In genomic region chr2:136219341-136219740, GRCh38 we compare ENCODE assay signal across 16 cellular contexts.
DNase-seq lines count a peak whose midpoint lies in the region; ATAC-seq, FAIRE-seq and TF ChIP-seq lines count a peak whose summit lies in the region.
"Had no signal": no experiment of that assay in that cellular context is flagged by ENCODE, and none has a peak within 500 bp of the region (broad histone marks: within the 10 kb centered on the region; RNA-seq: fewer than 3 reads in every experiment).

No MANE protein-coding gene starts in this region.

- H3K4me3 ChIP-seq in HepG2 (replicated peaks in 1 of 3; ENCODE audit: insufficient read depth in 1 of 3, low read depth in 2 of 3, low read length in 3 of 3) (no peak overlapping the region), right lobe of liver (no peak overlapping the region), esophagus muscularis mucosa (no peak overlapping the region)
- H3K4me3 ChIP-seq: A549; BLaER1 treated with 17β-estradiol and CSF1 and Interleukin-3, amounts not matched to agents 10 nM and 100 nM had no signal

- H3K14ac ChIP-seq in H9 (ENCODE audit: insufficient read depth, low read length) = no peak overlapping the region

- H3K4me1 ChIP-seq in HepG2 (ENCODE audit: insufficient read depth, low read length) (no peaks in the 10 kb centered on the region), right lobe of liver (peaks cover 0 to 4% (median 0%) of the 10 kb centered on the region in 4 donors), esophagus muscularis mucosa (no peaks in the 10 kb centered on the region), H9 (ENCODE audit: insufficient read depth, low read length) (no peaks in the 10 kb centered on the region)
- H3K4me1 ChIP-seq: A549 had no signal

- H3K9me3 ChIP-seq in HepG2 (ENCODE audit: low read length) (no peaks in the 10 kb centered on the region), right lobe of liver (no peaks in the 10 kb centered on the region), esophagus muscularis mucosa (no peaks in the 10 kb centered on the region), H9 (ENCODE audit: control insufficient read depth, low read depth, low read length) (no peaks in the 10 kb centered on the region)
- H3K9me3 ChIP-seq: A549; BLaER1 treated with 17β-estradiol and CSF1 and Interleukin-3, amounts not matched to agents 10 nM and 100 nM had no signal

- DNase-seq in HepG2 (ENCODE audit: low spot score) (no peak), right lobe of liver (no peak), esophagus muscularis mucosa (ENCODE audit: extremely low spot score) (peak; percentile 50), nephron progenitor cell (no peak), H9 (no peak)
- DNase-seq: Calu3; CD8-positive, alpha-beta T cell; DMS79 treated with DMSO at 0.1 percent for 48 hours; GOT3; H7 had no signal

- H3K9ac ChIP-seq in HepG2 (ENCODE audit: insufficient read depth, low read depth, low read length) (no peak overlapping the region), H9 (ENCODE audit: extremely low read depth, insufficient read length, low read length) (no peak overlapping the region)
- H3K9ac ChIP-seq: BLaER1 treated with 17β-estradiol and CSF1 and Interleukin-3, amounts not matched to agents 10 nM and 100 nM had no signal

- H3K36me3 ChIP-seq in HepG2 (replicated peaks in 1 of 2; ENCODE audit: control insufficient read depth in 1 of 2, insufficient read depth in 2 of 2, low read length in 2 of 2) = no peaks in the 10 kb centered on the region
- H3K36me3 ChIP-seq in right lobe of liver = no peaks in the 10 kb centered on the region
- no peaks in the 10 kb centered on the region for H3K36me3 ChIP-seq in esophagus muscularis mucosa
- H3K36me3 ChIP-seq: BLaER1 treated with 17β-estradiol and CSF1 and Interleukin-3, amounts not matched to agents 10 nM and 100 nM had no signal

- H2BK20ac ChIP-seq in H9 (ENCODE audit: low read depth, low read length, poor library complexity, severe bottlenecking) = no peak overlapping the region

- H3K27ac Mint-ChIP-seq in nephron progenitor cell = peak overlapping the region; percentile 36
- no peak overlapping the region for H3K27ac Mint-ChIP-seq in H9

- no peak overlapping the region for H3K4ac ChIP-seq in H9 (ENCODE audit: low read depth, low read length)

- H4K5ac ChIP-seq in H9 (ENCODE audit: insufficient read length, low read depth, low read length) = no peak overlapping the region

- no peak overlapping the region for H3K4me2 ChIP-seq in HepG2 (ENCODE audit: low read depth, low read length)
- H3K4me2 ChIP-seq in H9 (ENCODE audit: insufficient read depth, insufficient read length, low read length) = no peak overlapping the region
- H3K4me2 ChIP-seq: A549 had no signal

- H3K79me1 ChIP-seq in H9 (ENCODE audit: insufficient read depth, low read depth, low read length, poor library complexity, severe bottlenecking) = no peaks in the 10 kb centered on the region

- H2BK15ac ChIP-seq in H9 (ENCODE audit: low read depth, low read length) = no peak overlapping the region

- TF ChIP-seq POLR2A in HepG2 (IDR thresholded peaks at IDR 0.05; ENCODE audit: insufficient read depth in 1 of 2, low read depth in 2 of 2, low read length in 2 of 2) (no peak), right lobe of liver (IDR thresholded peaks at IDR 0.05) (no peak), esophagus muscularis mucosa (IDR thresholded peaks at IDR 0.05; ENCODE audit: low read depth) (no peak)

- in situ Hi-C loops in HepG2 (cut with HindIII; ENCODE audit: extremely low pct_ligation_motif_present, low pct_unique_long_range_greater_than_20kb) = no loop called here

- TF ChIP-seq CTCF in HepG2 (CRISPR knock-in tag; IDR thresholded peaks at IDR 0.05) (no peak), right lobe of liver (IDR thresholded peaks at IDR 0.05) (no peak), esophagus muscularis mucosa (IDR thresholded peaks at IDR 0.05) (no peak), nephron progenitor cell (IDR thresholded peaks at IDR 0.05) (no peak), H9 (conservative IDR thresholded peaks at IDR 0.05) (no peak)

- H2BK12ac ChIP-seq in H9 (ENCODE audit: insufficient read length, low read depth, low read length) = no peak overlapping the region

- H3K79me2 ChIP-seq in HepG2 (ENCODE audit: insufficient read depth, low read length) (no peaks in the 10 kb centered on the region), H9 (ENCODE audit: insufficient read depth, low read length) (no peaks in the 10 kb centered on the region)

- no peak overlapping the region for H4K91ac ChIP-seq in H9 (ENCODE audit: insufficient read length, low read depth, low read length)

- no peak overlapping the region for H3K23ac ChIP-seq in H9 (ENCODE audit: insufficient read length, low read depth, low read length)

- no peaks in the 10 kb centered on the region for H3K23me2 ChIP-seq in H9 (ENCODE audit: insufficient read length, low read depth, low read length, poor library complexity, severe bottlenecking)

- H2BK5ac ChIP-seq in H9 (ENCODE audit: insufficient read length, low read length) = no peak overlapping the region

- H2AFZ ChIP-seq in HepG2 (ENCODE audit: low read length) = no peak overlapping the region
- H2AFZ ChIP-seq in H9 (ENCODE audit: low read length) = no peak overlapping the region

- no peak for TF ChIP-seq RAD21 in HepG2 (CRISPR knock-in tag; IDR thresholded peaks at IDR 0.05)

- no peaks in the 10 kb centered on the region for H3K36me3 Mint-ChIP-seq in nephron progenitor cell (ENCODE audit: low read depth)
- H3K36me3 Mint-ChIP-seq in H9 (ENCODE audit: insufficient read depth in 1 of 3, low read depth in 3 of 3) = no peaks in the 10 kb centered on the region
- H3K36me3 Mint-ChIP-seq: CD8-positive, alpha-beta T cell had no signal

- intact Hi-C loops in HepG2 (cut with micrococcal nuclease; ENCODE audit: unreplicated experiment) = no loop called here
- intact Hi-C loops in right lobe of liver (cut with DNase I) = no loop called here
- intact Hi-C loops in esophagus muscularis mucosa (cut with DNase I) = no loop called here

- H3K18ac ChIP-seq in H9 (ENCODE audit: insufficient read length, low read depth, low read length) = no peak overlapping the region

- no peaks in the 10 kb centered on the region for H3K27me3 ChIP-seq in HepG2 (ENCODE audit: control insufficient read depth in 1 of 2, insufficient read depth in 2 of 2, low read length in 2 of 2)
- no peaks in the 10 kb centered on the region for H3K27me3 ChIP-seq in right lobe of liver
- H3K27me3 ChIP-seq in esophagus muscularis mucosa = no peaks in the 10 kb centered on the region
- H3K27me3 ChIP-seq in H9 (ENCODE audit: insufficient read depth, low read length) = no peaks in the 10 kb centered on the region
- H3K27me3 ChIP-seq: BLaER1 treated with 17β-estradiol and CSF1 and Interleukin-3, amounts not matched to agents 10 nM and 100 nM had no signal

- no peak overlapping the region for H2AK5ac ChIP-seq in H9 (ENCODE audit: insufficient read length, low read length)

- peaks cover 3% of the 10 kb centered on the region for H3K27me3 Mint-ChIP-seq in nephron progenitor cell (ENCODE audit: low read depth, poor library complexity)
- peaks cover 2% of the 10 kb centered on the region for H3K27me3 Mint-ChIP-seq in H9 (ENCODE audit: low read depth)

- H3K4me3 Mint-ChIP-seq in nephron progenitor cell (no peak overlapping the region), H9 (no peak overlapping the region)
- H3K4me3 Mint-ChIP-seq: CD8-positive, alpha-beta T cell had no signal

- no peak overlapping the region for H2BK120ac ChIP-seq in H9 (ENCODE audit: low read depth, low read length, poor library complexity, severe bottlenecking)

- WGBS in HepG2 (ENCODE audit: low lambda C conversion rate) = 36% methylated on average over 6 of the region's 6 CpGs
- WGBS in right lobe of liver (ENCODE audit: insufficient coverage, low coverage, low lambda C conversion rate, missing lambda C conversion rate) = 51% methylated on average over 6 of the region's 6 CpGs
- 70% methylated on average over 6 of the region's 6 CpGs for WGBS in esophagus muscularis mucosa
- no CpG with 5 or more reads among the region's 6 CpGs for WGBS in H9 (ENCODE audit: extremely low coverage, insufficient read length, low lambda C conversion rate)

- CTCF ChIA-PET in HepG2 (lab: Yijun Ruan, JAX; ENCODE audit: low intra/inter-chr PET ratio, low total read pairs) = no interaction called here

- no peaks in the 10 kb centered on the region for H4K20me1 ChIP-seq in HepG2 (ENCODE audit: insufficient read depth, low read length)
- H4K20me1 ChIP-seq in H9 (ENCODE audit: control insufficient read depth, insufficient read depth, insufficient read length) = no peaks in the 10 kb centered on the region
- H4K20me1 ChIP-seq: BLaER1 treated with 17β-estradiol and CSF1 and Interleukin-3, amounts not matched to agents 10 nM and 100 nM had no signal

- no peak overlapping the region for H4K8ac ChIP-seq in H9 (replicated peaks; ENCODE audit: insufficient read length, low read depth, low read length)

- no peak overlapping the region for H3T11ph ChIP-seq in H9 (ENCODE audit: low read length)

- peaks cover under 1% of the 10 kb centered on the region for H3K9me3 Mint-ChIP-seq in nephron progenitor cell
- H3K9me3 Mint-ChIP-seq in H9 = no peaks in the 10 kb centered on the region
- H3K9me3 Mint-ChIP-seq: CD8-positive, alpha-beta T cell had no signal

- FAIRE-seq in HepG2 (lab: Jason Lieb, UNC) = no peak
- FAIRE-seq: A549, GM12891 had no signal

- TF ChIP-seq EP300 in HepG2 (IDR thresholded peaks at IDR 0.05; ENCODE audit: low read depth in 2 of 2, low read length in 2 of 2) = no peak
- TF ChIP-seq EP300 in HepG2 (CRISPR knock-in tag; IDR thresholded peaks at IDR 0.05; ENCODE audit: borderline replicate concordance) = no peak
- TF ChIP-seq EP300 in esophagus muscularis mucosa (IDR thresholded peaks at IDR 0.05) = no peak

- POLR2A ChIA-PET in HepG2 (lab: Yijun Ruan, JAX) = no interaction called here

- H3K4me1 Mint-ChIP-seq in nephron progenitor cell (peaks cover 73% of the 10 kb centered on the region), H9 (no peaks in the 10 kb centered on the region; a peak in 1 of 4 replicates)

- H3K27ac ChIP-seq in HepG2 (ENCODE audit: extremely low read length, insufficient read depth, low read length) (no peak overlapping the region), right lobe of liver (no peak overlapping the region), esophagus muscularis mucosa (replicated peaks in 1 of 4) (no peak overlapping the region), H9 (ENCODE audit: insufficient read length, low read depth, low read length) (no peak overlapping the region)
- H3K27ac ChIP-seq: 22Rv1; A549; BLaER1 treated with 17β-estradiol and CSF1 and Interleukin-3, amounts not matched to agents 10 nM and 100 nM had no signal

- H3K56ac ChIP-seq in H9 (ENCODE audit: insufficient read length, low read depth, low read length) = no peak overlapping the region

- no peak for ATAC-seq in HepG2
- ATAC-seq in right lobe of liver = no peak
- no peak for ATAC-seq in GM19395 (IDR thresholded peaks at IDR 0.05; ENCODE audit: unreplicated experiment)
- no peak for ATAC-seq in HG02588 (IDR thresholded peaks at IDR 0.05; ENCODE audit: unreplicated experiment)
- ATAC-seq: A549; CD8-positive, alpha-beta T cell had no signal

- no TSS peak for BruUV-seq in HepG2 (replicated peaks; lab: Mats Ljungman, UMichigan)

TF ChIP-seq in HepG2, 621 proteins besides CTCF, POLR2A, EP300 and RAD21 (continues in another document):
- TF ChIP-seq CREB1 (IDR thresholded peaks at IDR 0.05) (peak; percentile 97), CREB1 (CRISPR knock-in tag; IDR thresholded peaks at IDR 0.05) (no peak)
